1 cellular context compared by ENCODE assay signal in genomic region chr14:93909429-93910128, GRCh38.
TF ChIP-seq lines count a peak whose summit lies in the region.

No MANE protein-coding gene starts in this region.

TF ChIP-seq in HepG2, 621 proteins besides CTCF, POLR2A, EP300 and RAD21 (continued from another document and continues in another):
- TF ChIP-seq, protein P1, sequence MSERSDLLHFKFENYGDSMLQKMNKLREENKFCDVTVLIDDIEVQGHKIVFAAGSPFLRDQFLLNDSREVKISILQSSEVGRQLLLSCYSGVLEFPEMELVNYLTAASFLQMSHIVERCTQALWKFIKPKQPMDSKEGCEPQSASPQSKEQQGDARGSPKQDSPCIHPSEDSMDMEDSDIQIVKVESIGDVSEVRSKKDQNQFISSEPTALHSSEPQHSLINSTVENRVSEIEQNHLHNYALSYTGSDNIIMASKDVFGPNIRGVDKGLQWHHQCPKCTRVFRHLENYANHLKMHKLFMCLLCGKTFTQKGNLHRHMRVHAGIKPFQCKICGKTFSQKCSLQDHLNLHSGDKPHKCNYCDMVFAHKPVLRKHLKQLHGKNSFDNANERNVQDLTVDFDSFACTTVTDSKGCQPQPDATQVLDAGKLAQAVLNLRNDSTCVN (CRISPR knock-in tag; IDR thresholded peaks at IDR 0.05; ENCODE audit: borderline replicate concordance), result no peak
- TF ChIP-seq ZNF841 (CRISPR knock-in tag; IDR thresholded peaks at IDR 0.05; ENCODE audit: borderline replicate concordance) (no peak), NFATC3 (CRISPR knock-in tag; IDR thresholded peaks at IDR 0.05) (no peak), NR2F6 (IDR thresholded peaks at IDR 0.05) (no peak; the same call in 1 of the 2 replicates), NR2F6 (CRISPR knock-in tag; IDR thresholded peaks at IDR 0.05) (peak; percentile 66; the same call in 1 of the 2 replicates), ZSCAN9 (CRISPR knock-in tag; IDR thresholded peaks at IDR 0.05; ENCODE audit: borderline replicate concordance) (no peak), AGO2 (optimal IDR thresholded peaks at IDR 0.05; ENCODE audit: low read depth, low read length) (no peak), RXRA (CRISPR knock-in tag; IDR thresholded peaks at IDR 0.05) (peak; percentile 57; the same call in 1 of the 2 replicates), MEIS2 (CRISPR knock-in tag; IDR thresholded peaks at IDR 0.05) (no peak), KAT7 (CRISPR knock-in tag; IDR thresholded peaks at IDR 0.05; ENCODE audit: borderline replicate concordance) (no peak), ZNF34 (CRISPR knock-in tag; IDR thresholded peaks at IDR 0.05; ENCODE audit: borderline replicate concordance) (no peak), ZNF605 (CRISPR knock-in tag; IDR thresholded peaks at IDR 0.05) (no peak), ZBTB8A (CRISPR knock-in tag; IDR thresholded peaks at IDR 0.05; ENCODE audit: borderline replicate concordance, low read depth) (no peak), PAF1 (CRISPR knock-in tag; IDR thresholded peaks at IDR 0.05) (no peak), PATZ1 (CRISPR knock-in tag; IDR thresholded peaks at IDR 0.05) (no peak; the same call in 1 of the 2 replicates), ZFP62 (CRISPR knock-in tag; IDR thresholded peaks at IDR 0.05) (no peak), RFX3 (CRISPR knock-in tag; IDR thresholded peaks at IDR 0.05) (no peak), HES4 (CRISPR knock-in tag; IDR thresholded peaks at IDR 0.05; ENCODE audit: borderline replicate concordance) (no peak), YY1 (IDR thresholded peaks at IDR 0.05; ENCODE audit: insufficient read depth, insufficient replicate concordance, low read depth, low read length) (no peak), WIZ (CRISPR knock-in tag; IDR thresholded peaks at IDR 0.05) (no peak), ZNF589 (CRISPR knock-in tag; conservative IDR thresholded peaks at IDR 0.05) (0 out of 2 replicates have a peak, but pooled peaks have one; percentile 34), POLR2AphosphoS5 (IDR thresholded peaks at IDR 0.05; ENCODE audit: low read depth, low read length) (no peak), TMF1 (CRISPR knock-in tag; IDR thresholded peaks at IDR 0.05; ENCODE audit: low read depth) (no peak), ARHGAP35 (CRISPR knock-in tag; IDR thresholded peaks at IDR 0.05; ENCODE audit: borderline replicate concordance) (no peak), ATF1 (CRISPR knock-in tag; IDR thresholded peaks at IDR 0.05) (no peak), U2AF1 (optimal IDR thresholded peaks at IDR 0.05; ENCODE audit: low read depth, low read length) (no peak), PHF8 (CRISPR knock-in tag; IDR thresholded peaks at IDR 0.05) (no peak), ZNF567 (CRISPR knock-in tag; IDR thresholded peaks at IDR 0.05; ENCODE audit: borderline replicate concordance) (no peak), NCOR1 (IDR thresholded peaks at IDR 0.05; ENCODE audit: borderline replicate concordance, low read length) (peak; percentile 89), SOX5 (CRISPR knock-in tag; IDR thresholded peaks at IDR 0.05; ENCODE audit: borderline replicate concordance) (peak; percentile 85), TRIM22 (IDR thresholded peaks at IDR 0.05) (no peak), ZNF350 (CRISPR knock-in tag; IDR thresholded peaks at IDR 0.05; ENCODE audit: borderline replicate concordance, low read depth) (no peak), PITX1 (CRISPR knock-in tag; IDR thresholded peaks at IDR 0.05) (no peak), SMAD3 (CRISPR knock-in tag; IDR thresholded peaks at IDR 0.05) (no peak), ZNF557 (CRISPR knock-in tag; IDR thresholded peaks at IDR 0.05) (no peak), CBX2 (IDR thresholded peaks at IDR 0.05; ENCODE audit: low read depth, low read length) (no peak), CBX2 (CRISPR knock-in tag; IDR thresholded peaks at IDR 0.05; ENCODE audit: low read depth) (no peak), RFXANK (CRISPR knock-in tag; IDR thresholded peaks at IDR 0.05) (no peak), ZNF740 (CRISPR knock-in tag; IDR thresholded peaks at IDR 0.05) (no peak), AGO1 (IDR thresholded peaks at IDR 0.05; ENCODE audit: low read depth, low read length, poor library complexity, severe bottlenecking) (no peak), ZNF180 (CRISPR knock-in tag; IDR thresholded peaks at IDR 0.05; ENCODE audit: borderline replicate concordance, low read depth) (no peak), DDIT3 (CRISPR knock-in tag; IDR thresholded peaks at IDR 0.05) (no peak), ZNF331 (CRISPR knock-in tag; IDR thresholded peaks at IDR 0.05) (0 out of 2 replicates have a peak, but pooled peaks have one; percentile 48), SP2 (CRISPR knock-in tag; IDR thresholded peaks at IDR 0.05) (no peak), ZNF550 (CRISPR knock-in tag; IDR thresholded peaks at IDR 0.05; ENCODE audit: borderline replicate concordance) (no peak), ZNF205 (CRISPR knock-in tag; IDR thresholded peaks at IDR 0.05) (no peak), MTF1 (CRISPR knock-in tag; IDR thresholded peaks at IDR 0.05) (no peak), PRMT3 (CRISPR knock-in tag; IDR thresholded peaks at IDR 0.05; ENCODE audit: borderline replicate concordance, low read depth) (no peak), ZFP37 (CRISPR knock-in tag; IDR thresholded peaks at IDR 0.05; ENCODE audit: borderline replicate concordance) (no peak), ZNF12 (CRISPR knock-in tag; IDR thresholded peaks at IDR 0.05) (no peak), FLYWCH1 (CRISPR knock-in tag; IDR thresholded peaks at IDR 0.05) (no peak), MLLT10 (CRISPR knock-in tag; IDR thresholded peaks at IDR 0.05) (no peak), ZBTB7A (CRISPR knock-in tag; IDR thresholded peaks at IDR 0.05) (no peak), MYC (CRISPR knock-in tag; IDR thresholded peaks at IDR 0.05; ENCODE audit: borderline replicate concordance) (peak; percentile 22; the same call in 1 of the 2 replicates), ZNF768 (CRISPR knock-in tag; IDR thresholded peaks at IDR 0.05) (no peak), ZNF781 (CRISPR knock-in tag; IDR thresholded peaks at IDR 0.05; ENCODE audit: borderline replicate concordance, not compliant biosample characterization) (no peak), HMG20A (CRISPR knock-in tag; IDR thresholded peaks at IDR 0.05; ENCODE audit: borderline replicate concordance) (no peak), TOE1 (CRISPR knock-in tag; IDR thresholded peaks at IDR 0.05) (no peak), ZNF484 (CRISPR knock-in tag; IDR thresholded peaks at IDR 0.05; ENCODE audit: borderline replicate concordance, low read depth) (no peak), ERF (CRISPR knock-in tag; IDR thresholded peaks at IDR 0.05) (no peak), GATAD1 (CRISPR knock-in tag; IDR thresholded peaks at IDR 0.05) (no peak), ZNF329 (CRISPR knock-in tag; IDR thresholded peaks at IDR 0.05; ENCODE audit: low read depth) (no peak), HNF4G (IDR thresholded peaks at IDR 0.05; ENCODE audit: borderline replicate concordance, low read depth, low read length) (peak; percentile 92), HNF4G (CRISPR knock-in tag; IDR thresholded peaks at IDR 0.05; ENCODE audit: borderline replicate concordance, low read depth) (peak; percentile 52; the same call in 1 of the 2 replicates), ZBTB3 (CRISPR knock-in tag; IDR thresholded peaks at IDR 0.05; ENCODE audit: borderline replicate concordance, low read depth) (no peak), KDM3A (CRISPR knock-in tag; IDR thresholded peaks at IDR 0.05; ENCODE audit: low read depth) (no peak)
- TF ChIP-seq, protein P2, sequence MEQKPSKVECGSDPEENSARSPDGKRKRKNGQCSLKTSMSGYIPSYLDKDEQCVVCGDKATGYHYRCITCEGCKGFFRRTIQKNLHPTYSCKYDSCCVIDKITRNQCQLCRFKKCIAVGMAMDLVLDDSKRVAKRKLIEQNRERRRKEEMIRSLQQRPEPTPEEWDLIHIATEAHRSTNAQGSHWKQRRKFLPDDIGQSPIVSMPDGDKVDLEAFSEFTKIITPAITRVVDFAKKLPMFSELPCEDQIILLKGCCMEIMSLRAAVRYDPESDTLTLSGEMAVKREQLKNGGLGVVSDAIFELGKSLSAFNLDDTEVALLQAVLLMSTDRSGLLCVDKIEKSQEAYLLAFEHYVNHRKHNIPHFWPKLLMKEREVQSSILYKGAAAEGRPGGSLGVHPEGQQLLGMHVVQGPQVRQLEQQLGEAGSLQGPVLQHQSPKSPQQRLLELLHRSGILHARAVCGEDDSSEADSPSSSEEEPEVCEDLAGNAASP (CRISPR knock-in tag; IDR thresholded peaks at IDR 0.05; ENCODE audit: borderline replicate concordance), result no peak
- TF ChIP-seq, protein P3, sequence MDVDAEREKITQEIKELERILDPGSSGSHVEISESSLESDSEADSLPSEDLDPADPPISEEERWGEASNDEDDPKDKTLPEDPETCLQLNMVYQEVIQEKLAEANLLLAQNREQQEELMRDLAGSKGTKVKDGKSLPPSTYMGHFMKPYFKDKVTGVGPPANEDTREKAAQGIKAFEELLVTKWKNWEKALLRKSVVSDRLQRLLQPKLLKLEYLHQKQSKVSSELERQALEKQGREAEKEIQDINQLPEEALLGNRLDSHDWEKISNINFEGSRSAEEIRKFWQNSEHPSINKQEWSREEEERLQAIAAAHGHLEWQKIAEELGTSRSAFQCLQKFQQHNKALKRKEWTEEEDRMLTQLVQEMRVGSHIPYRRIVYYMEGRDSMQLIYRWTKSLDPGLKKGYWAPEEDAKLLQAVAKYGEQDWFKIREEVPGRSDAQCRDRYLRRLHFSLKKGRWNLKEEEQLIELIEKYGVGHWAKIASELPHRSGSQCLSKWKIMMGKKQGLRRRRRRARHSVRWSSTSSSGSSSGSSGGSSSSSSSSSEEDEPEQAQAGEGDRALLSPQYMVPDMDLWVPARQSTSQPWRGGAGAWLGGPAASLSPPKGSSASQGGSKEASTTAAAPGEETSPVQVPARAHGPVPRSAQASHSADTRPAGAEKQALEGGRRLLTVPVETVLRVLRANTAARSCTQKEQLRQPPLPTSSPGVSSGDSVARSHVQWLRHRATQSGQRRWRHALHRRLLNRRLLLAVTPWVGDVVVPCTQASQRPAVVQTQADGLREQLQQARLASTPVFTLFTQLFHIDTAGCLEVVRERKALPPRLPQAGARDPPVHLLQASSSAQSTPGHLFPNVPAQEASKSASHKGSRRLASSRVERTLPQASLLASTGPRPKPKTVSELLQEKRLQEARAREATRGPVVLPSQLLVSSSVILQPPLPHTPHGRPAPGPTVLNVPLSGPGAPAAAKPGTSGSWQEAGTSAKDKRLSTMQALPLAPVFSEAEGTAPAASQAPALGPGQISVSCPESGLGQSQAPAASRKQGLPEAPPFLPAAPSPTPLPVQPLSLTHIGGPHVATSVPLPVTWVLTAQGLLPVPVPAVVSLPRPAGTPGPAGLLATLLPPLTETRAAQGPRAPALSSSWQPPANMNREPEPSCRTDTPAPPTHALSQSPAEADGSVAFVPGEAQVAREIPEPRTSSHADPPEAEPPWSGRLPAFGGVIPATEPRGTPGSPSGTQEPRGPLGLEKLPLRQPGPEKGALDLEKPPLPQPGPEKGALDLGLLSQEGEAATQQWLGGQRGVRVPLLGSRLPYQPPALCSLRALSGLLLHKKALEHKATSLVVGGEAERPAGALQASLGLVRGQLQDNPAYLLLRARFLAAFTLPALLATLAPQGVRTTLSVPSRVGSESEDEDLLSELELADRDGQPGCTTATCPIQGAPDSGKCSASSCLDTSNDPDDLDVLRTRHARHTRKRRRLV (CRISPR knock-in tag; IDR thresholded peaks at IDR 0.05), result no peak
- TF ChIP-seq, protein P4, sequence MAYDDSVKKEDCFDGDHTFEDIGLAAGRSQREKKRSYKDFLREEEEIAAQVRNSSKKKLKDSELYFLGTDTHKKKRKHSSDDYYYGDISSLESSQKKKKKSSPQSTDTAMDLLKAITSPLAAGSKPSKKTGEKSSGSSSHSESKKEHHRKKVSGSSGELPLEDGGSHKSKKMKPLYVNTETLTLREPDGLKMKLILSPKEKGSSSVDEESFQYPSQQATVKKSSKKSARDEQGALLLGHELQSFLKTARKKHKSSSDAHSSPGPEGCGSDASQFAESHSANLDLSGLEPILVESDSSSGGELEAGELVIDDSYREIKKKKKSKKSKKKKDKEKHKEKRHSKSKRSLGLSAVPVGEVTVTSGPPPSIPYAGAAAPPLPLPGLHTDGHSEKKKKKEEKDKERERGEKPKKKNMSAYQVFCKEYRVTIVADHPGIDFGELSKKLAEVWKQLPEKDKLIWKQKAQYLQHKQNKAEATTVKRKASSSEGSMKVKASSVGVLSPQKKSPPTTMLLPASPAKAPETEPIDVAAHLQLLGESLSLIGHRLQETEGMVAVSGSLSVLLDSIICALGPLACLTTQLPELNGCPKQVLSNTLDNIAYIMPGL (CRISPR knock-in tag; IDR thresholded peaks at IDR 0.05; ENCODE audit: borderline replicate concordance in 1 of 2, low read depth in 1 of 2), result no peak
